In the genomic region with DNA sequence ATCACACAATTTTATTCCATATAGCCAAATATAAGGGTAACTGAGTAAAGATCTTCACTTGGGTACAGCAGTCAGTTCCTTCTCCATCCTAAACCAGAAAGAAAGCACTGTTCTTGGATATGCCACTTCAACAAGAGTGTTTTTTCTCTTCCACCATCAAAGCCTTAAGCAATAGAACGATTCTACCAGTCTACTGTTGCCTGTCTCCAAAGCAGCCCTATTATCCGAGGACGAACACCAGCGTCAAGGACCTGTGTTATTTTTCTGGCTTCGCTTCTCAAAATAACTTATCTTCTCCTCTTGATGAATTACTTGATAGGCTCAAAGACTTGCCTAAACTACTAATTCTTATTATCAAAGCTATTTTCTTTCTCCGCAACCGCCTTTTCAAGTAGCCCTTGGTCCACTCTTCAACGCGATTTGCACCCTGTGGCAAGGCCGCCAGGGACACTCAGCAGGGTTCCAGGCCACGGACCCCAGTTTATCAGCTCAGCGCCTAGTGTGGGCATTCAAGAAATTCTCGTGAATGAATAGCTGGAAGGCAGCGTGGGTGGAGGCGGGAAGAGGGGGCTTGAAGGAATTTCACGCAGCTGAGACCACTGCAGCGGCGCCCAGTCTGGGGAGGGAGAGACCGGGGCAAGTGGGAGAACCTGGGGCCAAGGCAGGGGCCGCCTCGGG, we compare ENCODE assay signal across 8 cellular contexts. TPM values are rescaled to one million over a fixed set of nuclear protein-coding genes. Genes with fewer than 3 reads are reported as not detected.
DNase-seq lines count a peak whose midpoint lies in the region; ATAC-seq and TF ChIP-seq lines count a peak whose summit lies in the region.

No MANE protein-coding gene starts in this region.

- TF ChIP-seq CTCF in endothelial cell (IDR thresholded peaks at IDR 0.05; ENCODE audit: unreplicated experiment) = no peak

- peak overlapping the region; percentile 91 for H3K9ac ChIP-seq in mucosa of stomach (ENCODE audit: low read length)

- peaks cover 3% of the 10 kb centered on the region for H3K36me3 Mint-ChIP-seq in endothelial cell (ENCODE audit: low read depth, unreplicated experiment)

- peak; percentile 7 for ATAC-seq in HG02588 (IDR thresholded peaks at IDR 0.05; ENCODE audit: unreplicated experiment)
- ATAC-seq in GM18870 (IDR thresholded peaks at IDR 0.05; ENCODE audit: unreplicated experiment) = no peak
- no peak for ATAC-seq in GM19463 (IDR thresholded peaks at IDR 0.05; ENCODE audit: unreplicated experiment)

- H3K4me3 Mint-ChIP-seq in endothelial cell (ENCODE audit: unreplicated experiment) = peak overlapping the region; percentile 97

- H3K36me3 ChIP-seq in SJCRH30 (no peaks in the 10 kb centered on the region), mucosa of stomach (ENCODE audit: control insufficient read depth, insufficient read depth, low read length) (no peaks in the 10 kb centered on the region)

- peak overlapping the region; percentile 62 for H3K27ac ChIP-seq in SJCRH30

- H3K9me3 ChIP-seq in SJCRH30 (replicated peaks) = no peaks in the 10 kb centered on the region
- H3K9me3 ChIP-seq in mucosa of stomach (ENCODE audit: control insufficient read depth, low read length) = no peaks in the 10 kb centered on the region

- peaks cover 13% of the 10 kb centered on the region for H3K27me3 Mint-ChIP-seq in endothelial cell (ENCODE audit: unreplicated experiment)

- H3K4me1 ChIP-seq in SJCRH30 = no peaks in the 10 kb centered on the region
- H3K4me1 ChIP-seq in mucosa of stomach (ENCODE audit: control insufficient read depth, insufficient read depth, low read length) = peaks cover 25% of the 10 kb centered on the region

- DNase-seq in SJCRH30 (peak in 1 of 2 experiments; percentile 54), endothelial cell (ENCODE audit: low spot score) (no peak)
- DNase-seq in stimulated activated CD4-positive, alpha-beta T cell treated with anti-CD3 and anti-CD28 coated beads, Interleukin-12 subunit alpha, Interleukin-12 subunit beta, amount 100 ng/mL, for 4 hours = no peak

- H3K27ac Mint-ChIP-seq in endothelial cell (ENCODE audit: unreplicated experiment) = peak overlapping the region; percentile 99

- H3K4me1 Mint-ChIP-seq in endothelial cell (ENCODE audit: unreplicated experiment) = peaks cover 20% of the 10 kb centered on the region

- H3K27me3 ChIP-seq in SJCRH30 = no peaks in the 10 kb centered on the region
- no peaks in the 10 kb centered on the region for H3K27me3 ChIP-seq in mucosa of stomach (ENCODE audit: control insufficient read depth, insufficient read depth, low read length)

- H3K4me3 ChIP-seq in GM08714 (ENCODE audit: low read length) (peak overlapping the region; percentile 96), SJCRH30 (peak overlapping the region; percentile 70), mucosa of stomach (ENCODE audit: low read length) (peak overlapping the region; percentile 92)

- H3K9me3 Mint-ChIP-seq in endothelial cell (ENCODE audit: unreplicated experiment) = no peaks in the 10 kb centered on the region

RNA-seq across cellular contexts. Expression of gene ALS2, which starts 0.6 kb away (rescaled TPM):
- 21.9 and 22.0 TPM in 2 replicates for total RNA-seq in SJCRH30 (2014; rRNA removed; shearing (Covaris generic))
- 43.1 TPM for total RNA-seq in endothelial cell (ENCODE audit: unreplicated experiment)

RNA-seq across cellular contexts. Expression of gene CDK15, which starts 26.2 kb away (rescaled TPM):
- total RNA-seq in SJCRH30 (2014; rRNA removed; shearing (Covaris generic)) = 0.20 and 0.47 TPM in 2 replicates
- not detected for total RNA-seq in endothelial cell (ENCODE audit: unreplicated experiment)
